In genomic region chr3:70531063-70531657, GRCh38 we compare ENCODE assay signal across 7 cellular contexts.
DNase-seq lines count a peak whose midpoint lies in the region; ATAC-seq and TF ChIP-seq lines count a peak whose summit lies in the region.

No MANE protein-coding gene starts in this region.

- H3K27me3 ChIP-seq in dorsolateral prefrontal cortex, result peaks cover 0 to 3% (median 0%) of the 10 kb centered on the region in 45 donors

- no peak overlapping the region for H3K27ac ChIP-seq in dorsolateral prefrontal cortex
- H3K27ac ChIP-seq in substantia nigra (ENCODE audit: low read depth, low read length, poor library complexity, severe bottlenecking), result no peak overlapping the region

- no peak overlapping the region for H3K4me3 ChIP-seq in dorsolateral prefrontal cortex

- TF ChIP-seq CTCF in GM10248 (IDR thresholded peaks at IDR 0.05; ENCODE audit: control extremely low read depth, extremely low read depth, low read depth, missing control alignments) (peak; percentile 49), dorsolateral prefrontal cortex (IDR thresholded peaks at IDR 0.05 in 54 of 56, conservative IDR thresholded peaks at IDR 0.05 in 2 of 56; ENCODE audit: low read depth in 1 of 56, partially characterized antibody in 56 of 56) (peak; percentile 46 to 80 (median 67)), osteocyte (IDR thresholded peaks at IDR 0.05) (peak; percentile 73)

- peaks cover 10% of the 10 kb centered on the region for H3K4me1 Mint-ChIP-seq in osteocyte (ENCODE audit: unreplicated experiment)

- no peak overlapping the region for H3K4me3 Mint-ChIP-seq in osteocyte (ENCODE audit: unreplicated experiment)

- POLR2A ChIA-PET in GM10248 (lab: Yijun Ruan, JAX), result no interaction called here

- H3K27ac Mint-ChIP-seq in osteocyte (ENCODE audit: unreplicated experiment), result no peak overlapping the region

- ATAC-seq in HG03025 (IDR thresholded peaks at IDR 0.05; ENCODE audit: low FRiP score, unreplicated experiment), result no peak

- H3K9me3 Mint-ChIP-seq in osteocyte (ENCODE audit: unreplicated experiment), result no peaks in the 10 kb centered on the region

- H3K36me3 Mint-ChIP-seq in osteocyte (ENCODE audit: unreplicated experiment), result no peaks in the 10 kb centered on the region

- DNase-seq in GM10248 (ENCODE audit: extremely low spot score) (peak; percentile 7), NCI-H526 (lab: John Stamatoyannopoulos, UW) (peak; percentile 17 to 33), dorsolateral prefrontal cortex (no peak), osteocyte (ENCODE audit: extremely low spot score, unreplicated experiment) (no peak), substantia nigra (lab: John Stamatoyannopoulos, UW) (no peak)
- no peak for DNase-seq in stimulated activated CD4-positive, alpha-beta T cell treated with anti-CD3 and anti-CD28 coated beads, Interleukin-4, amount 100 ng/mL, for 24 hours

- CTCF ChIA-PET in GM10248 (lab: Yijun Ruan, JAX), result interaction anchor here (1.4 to 2.9 kb wide), 4 partner anchors 9 to 1150 kb away, joined by 3 to 8 read pairs (median 6); no protein-coding TSS in a partner anchor

- intact Hi-C loops in dorsolateral prefrontal cortex (cut with DNase I), result loop anchor here (5.0 to 10.0 kb wide), 2 partner anchors 1114 to 1121 kb away; no protein-coding TSS in a partner anchor

- peaks cover under 1% of the 10 kb centered on the region for H3K27me3 Mint-ChIP-seq in osteocyte (ENCODE audit: unreplicated experiment)

Comparison
In these comparisons a context has a peak if more than half of its experiments do, and no peak if none do; other contexts are left out.
1. DNase-seq: peak in GM10248 (single experiment) and NCI-H526 (2 of 2); none in dorsolateral prefrontal cortex (0 of 10), osteocyte (single experiment), substantia nigra (0 of 49) and stimulated activated CD4-positive, alpha-beta T cell treated with anti-CD3 and anti-CD28 coated beads, Interleukin-4, amount 100 ng/mL, for 24 hours (single experiment).
2. Peak in every context shown above with its lines, with median percentiles within 50 percentile points of each other: CTCF ChIP-seq.